Comparison of ENCODE assay signal across 9 cellular contexts in the genomic region with DNA sequence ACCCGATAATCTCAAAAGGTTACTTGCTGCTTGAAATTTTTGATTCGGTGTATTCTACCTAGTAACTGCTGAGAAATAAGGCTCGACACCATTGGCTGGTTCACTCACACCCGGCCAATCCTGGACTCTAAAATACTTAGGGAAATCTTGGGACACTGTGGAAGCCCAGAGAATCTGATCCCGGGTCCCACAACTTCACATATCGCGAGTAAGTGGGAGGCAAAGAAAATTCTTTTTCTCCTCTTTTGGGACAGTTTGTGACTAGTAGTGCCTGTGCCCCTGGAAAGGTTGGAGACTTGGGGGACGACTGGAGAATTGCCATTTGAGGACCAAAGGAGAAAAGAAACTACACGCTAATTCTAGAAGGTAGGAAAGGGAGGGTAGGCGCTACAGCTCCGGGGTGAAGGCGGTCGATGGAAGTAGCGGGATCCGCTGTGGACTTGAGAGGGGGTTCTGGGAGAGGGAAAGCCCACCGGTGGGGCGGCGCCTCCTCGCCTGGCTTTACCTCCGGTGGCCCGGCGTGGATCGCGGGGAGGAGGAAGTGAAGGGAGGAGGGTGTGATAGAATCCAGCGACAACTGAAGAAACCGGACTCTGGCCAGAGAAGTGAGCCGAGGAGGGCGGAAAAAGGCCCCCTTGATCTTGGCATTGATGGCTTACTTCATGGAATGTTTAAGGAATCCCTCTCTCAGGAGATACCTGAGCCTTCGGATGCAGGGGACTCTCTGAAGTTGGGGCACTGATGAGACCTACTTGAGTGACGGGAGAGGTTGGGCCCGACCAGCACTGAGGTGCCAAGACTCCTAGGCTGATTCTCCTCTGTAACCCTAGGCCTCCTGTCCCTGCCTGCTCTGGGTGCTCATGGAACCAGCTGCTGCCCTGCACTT. TPM values are rescaled to one million over a fixed set of nuclear protein-coding genes. Genes with fewer than 3 reads are reported as not detected.
DNase-seq lines count a peak whose midpoint lies in the region; ATAC-seq and TF ChIP-seq lines count a peak whose summit lies in the region.
"Had no signal": no experiment of that assay in that cellular context is flagged by ENCODE, and none has a peak within 500 bp of the region (broad histone marks: within the 10 kb centered on the region; RNA-seq: fewer than 3 reads in every experiment).

No MANE protein-coding gene starts in this region.

- no peak for TF ChIP-seq CTCF in stomach (IDR thresholded peaks at IDR 0.05)

- DNase-seq in DMS 273 treated with DMSO at 0.1 percent for 48 hours (lab: John Stamatoyannopoulos, UW) (peak; percentile 90), HS-27A (ENCODE audit: low read depth) (peak; percentile 83), NOMO-1 (lab: John Stamatoyannopoulos, UW; ENCODE audit: unreplicated experiment in 2 of 2) (peak; percentile 36 to 86), epidermal melanocyte (ENCODE audit: insufficient read length, low spot score) (peak; percentile 85), memory B cell (ENCODE audit: low spot score in 2 of 2) (peak; percentile 29 to 39), stomach (peak; percentile 73)
- peak in 2 of 3 experiments; percentile 19 to 21 for DNase-seq in activated CD8-positive, alpha-beta memory T cell treated with anti-CD3 and anti-CD28 coated beads for 48 hours (ENCODE audit: low read depth in 2 of 3, low spot score in 2 of 3)

- intact Hi-C loops in stomach (cut with DNase I; ENCODE audit: low total_unique reads), result no loop called here

- peaks cover 0 to 9% (median 7%) of the 10 kb centered on the region in 4 donors for H3K36me3 ChIP-seq in stomach

- peaks cover 9% of the 10 kb centered on the region for H3K9me3 Mint-ChIP-seq in memory B cell

- H3K27me3 ChIP-seq in stomach, result no peaks in the 10 kb centered on the region

- peak overlapping the region; percentile 67 to 76 (median 71) for H3K4me3 ChIP-seq in stomach

- peaks cover 0 to 9% (median 2%) of the 10 kb centered on the region in 4 donors for H3K9me3 ChIP-seq in stomach

- H3K27me3 Mint-ChIP-seq in memory B cell, result no peaks in the 10 kb centered on the region

- peaks cover 0 to 39% (median 24%) of the 10 kb centered on the region in 4 donors for H3K4me1 ChIP-seq in stomach

- no peak for TF ChIP-seq EP300 in stomach (IDR thresholded peaks at IDR 0.05)

- H3K36me3 Mint-ChIP-seq in memory B cell, result peaks cover 10% of the 10 kb centered on the region

- no peak overlapping the region for H3K27ac Mint-ChIP-seq in memory B cell
- H3K27ac Mint-ChIP-seq: nephron had no signal

- no peak overlapping the region for H3K4me3 Mint-ChIP-seq in memory B cell

- peak overlapping the region; percentile 68 to 92 (median 85) for H3K27ac ChIP-seq in stomach

- no peak for TF ChIP-seq POLR2A in stomach (IDR thresholded peaks at IDR 0.05)

- 0 to 1% (median 1%) methylated on average over 31 of the region's 31 CpGs for WGBS in stomach, 5 donors

- peaks cover 4% of the 10 kb centered on the region for H3K4me1 Mint-ChIP-seq in memory B cell

- peak; percentile 84 for ATAC-seq in GM21381 (IDR thresholded peaks at IDR 0.05; ENCODE audit: unreplicated experiment)
- peak; percentile 96 for ATAC-seq in memory B cell (ENCODE audit: low read depth)

RNA-seq across cellular contexts. Expression of a gene that starts 18.8 kb away (rescaled TPM):
- total RNA-seq in stomach, result 10 to 100 TPM in 3 of 5 donors, 1 to 10 TPM in 2; 7.4 to 77.2 (median 12.5) TPM
- 1 to 10 TPM; 2.6 to 7.6 (median 4.3) TPM for polyA plus RNA-seq in stomach

RNA-seq across cellular contexts. Expression of a gene that starts 19.4 kb away (rescaled TPM):
- 10 to 100 TPM in 4 of 5 donors, 1 to 10 TPM in 1; 8.9 to 76.5 (median 23.9) TPM for total RNA-seq in stomach
- polyA plus RNA-seq in stomach, result 10 to 100 TPM in 1 of 3 donors, 1 to 10 TPM in 2; 3.4 to 11.0 (median 5.2) TPM

RNA-seq across cellular contexts. Expression of a gene that starts 36.3 kb away (rescaled TPM):
- 10 to 100 TPM in 3 of 5 donors, 1 to 10 TPM in 2; 2.9 to 16.9 (median 14.6) TPM for total RNA-seq in stomach
- 10 to 100 TPM in 1 of 3 donors, 1 to 10 TPM in 2; 7.0 to 14.2 (median 7.2) TPM for polyA plus RNA-seq in stomach

RNA-seq across cellular contexts. Expression of a gene that starts 38.6 kb away (rescaled TPM):
- total RNA-seq in stomach, result 10 to 100 TPM in 3 of 5 donors, 1 to 10 TPM in 1, under 1 TPM in 1; 0.29 to 23.3 (median 14.2) TPM
- polyA plus RNA-seq in stomach, result 1 to 10 TPM; 1.3 to 6.0 (median 5.3) TPM

RNA-seq across cellular contexts. Expression of a gene that starts 56.5 kb away (rescaled TPM):
- 10 to 100 TPM in 4 of 5 donors, 1 to 10 TPM in 1; 4.0 to 60.1 (median 14.2) TPM for total RNA-seq in stomach
- 10 to 100 TPM in 2 of 3 donors, 1 to 10 TPM in 1; 9.3 to 17.1 (median 12.5) TPM for polyA plus RNA-seq in stomach

Comparison
In these comparisons a context has a peak if more than half of its experiments do, and no peak if none do; other contexts are left out.
1. Peak in every context shown above with its lines: DNase-seq, ATAC-seq, H3K4me3 ChIP-seq and H3K27ac ChIP-seq.
2. DNase-seq: peak in every context shown above with its lines; median percentile 90 in DMS 273 treated with DMSO at 0.1 percent for 48 hours; 85 in epidermal melanocyte; 83 in HS-27A; 73 in stomach; 61 in NOMO-1; 34 in memory B cell; 20 in activated CD8-positive, alpha-beta memory T cell treated with anti-CD3 and anti-CD28 coated beads for 48 hours.